10 cellular contexts compared by ENCODE assay signal in genomic region chr10:71712572-71713134, GRCh38. TPM values are rescaled to one million over a fixed set of nuclear protein-coding genes. Genes with fewer than 3 reads are reported as not detected.
DNase-seq lines count a peak whose midpoint lies in the region; TF ChIP-seq lines count a peak whose summit lies in the region.
"Had no signal": no experiment of that assay in that cellular context is flagged by ENCODE, and none has a peak within 500 bp of the region (broad histone marks: within the 10 kb centered on the region; RNA-seq: fewer than 3 reads in every experiment).

No MANE protein-coding gene starts in this region.

- no peaks in the 10 kb centered on the region for H3K36me3 ChIP-seq in neuronal stem cell (replicated peaks in 1 of 2; ENCODE audit: control insufficient read depth in 2 of 2, insufficient read depth in 2 of 2, low read length in 2 of 2)
- no peaks in the 10 kb centered on the region for H3K36me3 ChIP-seq in vagina

- H3K79me1 ChIP-seq in neuronal stem cell (ENCODE audit: low read depth, low read length): peaks cover 2% of the 10 kb centered on the region

- H4K91ac ChIP-seq in neuronal stem cell (ENCODE audit: low read depth, low read length, poor library complexity): no peak overlapping the region

- peak; percentile 33 for DNase-seq in stimulated activated CD4-positive, alpha-beta T cell treated with anti-CD3 and anti-CD28 coated beads, Interleukin-2, amount 100 ng/mL, for 4 hours (ENCODE audit: low read depth)
- no peak for DNase-seq in stimulated activated CD4-positive, alpha-beta T cell treated with anti-CD3 and anti-CD28 coated beads, Interleukin-2, amount 100 ng/mL, for 48 hours
- no peak for DNase-seq in coronary artery (ENCODE audit: low spot score)
- DNase-seq in neuronal stem cell (ENCODE audit: low spot score): no peak
- no peak for DNase-seq in vagina (ENCODE audit: extremely low spot score in 2 of 2)
- DNase-seq in NCI-H1105 treated with DMSO at 0.1 percent for 48 hours (lab: John Stamatoyannopoulos, UW): no peak
- DNase-seq in AG08395 (ENCODE audit: low spot score): no peak
- no peak for DNase-seq in COR-L47 (lab: John Stamatoyannopoulos, UW)
- DNase-seq: NCI-H187 treated with DMSO at 0.1 percent for 48 hours, SK-N-SH had no signal

- H2BK12ac ChIP-seq in neuronal stem cell (ENCODE audit: low read length): peak overlapping the region; percentile 80

- H3K4me2 ChIP-seq in neuronal stem cell (ENCODE audit: insufficient read depth, low read length, poor library complexity, severe bottlenecking): no peak overlapping the region
- H3K4me2 ChIP-seq: SK-N-SH had no signal

- peak overlapping the region; percentile 31 for H3K4ac ChIP-seq in neuronal stem cell (ENCODE audit: low read length)

- peak overlapping the region; percentile 63 for H2BK5ac ChIP-seq in neuronal stem cell (ENCODE audit: low read length)

- H3K27ac ChIP-seq in coronary artery (peak overlapping the region; percentile 81 to 96), neuronal stem cell (replicated peaks; ENCODE audit: low read length) (no peak overlapping the region), vagina (peak overlapping the region; percentile 95)

- intact Hi-C loops in vagina (cut with DNase I): loop anchor here (5.0 kb wide), 1 partner anchor 60 kb away; the partner anchor contains the start of gene VSIR

- H2AK5ac ChIP-seq in neuronal stem cell (ENCODE audit: low read depth, low read length): peak overlapping the region; percentile 73

- H3K4me1 ChIP-seq in neuronal stem cell (ENCODE audit: control insufficient read depth in 2 of 2, insufficient read depth in 1 of 2, low read depth in 1 of 2, low read length in 2 of 2) (peaks cover 0 to 9% of the 10 kb centered on the region in 2 donors), vagina (peaks cover 50% of the 10 kb centered on the region)

- H4K8ac ChIP-seq in neuronal stem cell (ENCODE audit: low read depth, low read length): peak overlapping the region; percentile 78

- TF ChIP-seq POLR2A in vagina (IDR thresholded peaks at IDR 0.05): no peak

- WGBS in neuronal stem cell (ENCODE audit: extremely low coverage in 2 of 2, insufficient read length in 2 of 2, insufficient replicate concordance in 1 of 2), 2 donors: no CpG with 5 or more reads among the region's 17 CpGs

- no peaks in the 10 kb centered on the region for H3K9me3 ChIP-seq in neuronal stem cell (replicated peaks in 1 of 2; ENCODE audit: control insufficient read depth in 2 of 2, insufficient read depth in 1 of 2, low read depth in 1 of 2, low read length in 2 of 2)
- H3K9me3 ChIP-seq in vagina: no peaks in the 10 kb centered on the region
- H3K9me3 ChIP-seq: SK-N-SH had no signal

- no peak overlapping the region for H2AFZ ChIP-seq in neuronal stem cell (ENCODE audit: low read length)

- H2BK120ac ChIP-seq in neuronal stem cell (ENCODE audit: low read depth, low read length): no peak overlapping the region

- H3K14ac ChIP-seq in neuronal stem cell (ENCODE audit: low read length): peak overlapping the region; percentile 97

- peak overlapping the region; percentile 40 for H3K9ac ChIP-seq in neuronal stem cell (ENCODE audit: low read depth, low read length, poor library complexity)
- H3K9ac ChIP-seq: SK-N-SH had no signal

- peak overlapping the region; percentile 90 for H3K18ac ChIP-seq in neuronal stem cell (ENCODE audit: low read length)

- peak overlapping the region; percentile 54 for H2BK15ac ChIP-seq in neuronal stem cell (ENCODE audit: low read length)

- H3K4me3 ChIP-seq in coronary artery: no peak overlapping the region
- H3K4me3 ChIP-seq in neuronal stem cell (ENCODE audit: low read length in 2 of 2): no peak overlapping the region
- no peak overlapping the region for H3K4me3 ChIP-seq in vagina

- H3K27me3 ChIP-seq in neuronal stem cell (ENCODE audit: control insufficient read depth in 3 of 3, insufficient read depth in 3 of 3, low read depth in 1 of 3, low read length in 3 of 3) (peaks cover 0 to 11% (median 0%) of the 10 kb centered on the region in 3 experiments), vagina (no peaks in the 10 kb centered on the region)

- H3K23ac ChIP-seq in neuronal stem cell (ENCODE audit: low read depth, low read length, poor library complexity): peak overlapping the region; percentile 95

- TF ChIP-seq CTCF in coronary artery (IDR thresholded peaks at IDR 0.05) (no peak), vagina (IDR thresholded peaks at IDR 0.05) (no peak)

RNA-seq across cellular contexts. Expression of gene C10orf105, which starts 6.9 kb away (rescaled TPM):
- 1.4 TPM for polyA plus RNA-seq in neuronal stem cell (2013, experiment 1 of 2)
- polyA plus RNA-seq in neuronal stem cell (2013, experiment 2 of 2): 1.3 TPM
- 0.49 TPM for total RNA-seq in vagina
- polyA plus RNA-seq: SK-N-SH had no signal
